Comparison of ENCODE assay signal across 20 cellular contexts in genomic region chr5:88244686-88245085, GRCh38. TPM values are rescaled to one million over a fixed set of nuclear protein-coding genes. Genes with fewer than 3 reads are reported as not detected.
A peak's percentile ranks its signal among the peaks of the same experiment; 100 is the strongest.
DNase-seq lines count a peak whose midpoint lies in the region; ATAC-seq and TF ChIP-seq lines count a peak whose summit lies in the region.
"Had no signal": no experiment of that assay in that cellular context is flagged by ENCODE, and none has a peak within 500 bp of the region (broad histone marks: within the 10 kb centered on the region; RNA-seq: fewer than 3 reads in every experiment).

No MANE protein-coding gene starts in this region.

- H4K20me1 ChIP-seq in H9 (ENCODE audit: control insufficient read depth, insufficient read depth, insufficient read length): no peaks in the 10 kb centered on the region

- H3K27me3 Mint-ChIP-seq in H9 (ENCODE audit: low read depth) (no peaks in the 10 kb centered on the region), endodermal cell (ENCODE audit: insufficient read depth) (peaks cover 1% of the 10 kb centered on the region)
- H3K27me3 Mint-ChIP-seq: CD4-positive, alpha-beta T cell; natural killer cell treated with Interleukin-12 subunit alpha and Interleukin-12 subunit beta and Interleukin-15 and Interleukin-18, amount 100 ng/mL, for 72 hours had no signal

- H3K18ac ChIP-seq in H9 (ENCODE audit: insufficient read length, low read depth, low read length): no peak overlapping the region
- H3K18ac ChIP-seq in trophoblast cell (ENCODE audit: low read length): no peak overlapping the region

- no peak overlapping the region for H3K9ac ChIP-seq in H9 (ENCODE audit: extremely low read depth, insufficient read length, low read length)
- no peak overlapping the region for H3K9ac ChIP-seq in endodermal cell (ENCODE audit: extremely low read depth, low read length, poor library complexity, severe bottlenecking)
- no peak overlapping the region for H3K9ac ChIP-seq in trophoblast cell (ENCODE audit: low read length)
- H3K9ac ChIP-seq: parathyroid adenoma had no signal

- H3K9me3 Mint-ChIP-seq in H9 (no peaks in the 10 kb centered on the region), endodermal cell (no peaks in the 10 kb centered on the region)
- H3K9me3 Mint-ChIP-seq: CD4-positive, alpha-beta T cell; natural killer cell treated with Interleukin-12 subunit alpha and Interleukin-12 subunit beta and Interleukin-15 and Interleukin-18, amount 100 ng/mL, for 72 hours had no signal

- H3K4me2 ChIP-seq in H9 (ENCODE audit: insufficient read depth, insufficient read length, low read length) (no peak overlapping the region), trophoblast cell (ENCODE audit: low read length) (no peak overlapping the region)

- no peak overlapping the region for H2BK20ac ChIP-seq in H9 (ENCODE audit: low read depth, low read length, poor library complexity, severe bottlenecking)

- H2BK120ac ChIP-seq in H9 (ENCODE audit: low read depth, low read length, poor library complexity, severe bottlenecking) (no peak overlapping the region), trophoblast cell (ENCODE audit: insufficient read depth, low read length, poor library complexity) (no peak overlapping the region)

- H2BK12ac ChIP-seq in H9 (ENCODE audit: insufficient read length, low read depth, low read length) (no peak overlapping the region), trophoblast cell (ENCODE audit: low read length) (no peak overlapping the region)

- no peak overlapping the region for H4K12ac ChIP-seq in trophoblast cell (ENCODE audit: low read depth, low read length)

- H3K4me3 Mint-ChIP-seq in H9 (no peak overlapping the region; a peak in 1 of 5 replicates), endodermal cell (no peak overlapping the region)
- H3K4me3 Mint-ChIP-seq: CD4-positive, alpha-beta T cell; natural killer cell treated with Interleukin-12 subunit alpha and Interleukin-12 subunit beta and Interleukin-15 and Interleukin-18, amount 100 ng/mL, for 72 hours had no signal

- WGBS in H9 (ENCODE audit: extremely low coverage, insufficient read length, low lambda C conversion rate): no CpG with 5 or more reads among the region's 2 CpGs
- 80 to 90% methylated on average over 1 to 2 of the region's 2 CpGs for WGBS in endodermal cell (ENCODE audit: insufficient coverage in 1 of 2, insufficient read length in 1 of 2), 2 experiments
- no CpG with 5 or more reads among the region's 2 CpGs for WGBS in trophoblast cell (ENCODE audit: extremely low coverage, insufficient coverage, insufficient read length)

- H2BK5ac ChIP-seq in H9 (ENCODE audit: insufficient read length, low read length) (no peak overlapping the region), trophoblast cell (ENCODE audit: low read depth, low read length, poor library complexity) (no peak overlapping the region)

- H3K36me3 ChIP-seq in endodermal cell (ENCODE audit: control insufficient read depth, insufficient read depth, low read length) (no peaks in the 10 kb centered on the region), trophoblast cell (ENCODE audit: control insufficient read depth in 1 of 2, insufficient read depth in 2 of 2, low read length in 2 of 2) (no peaks in the 10 kb centered on the region)
- H3K36me3 ChIP-seq: right lobe of liver, thoracic aorta had no signal

- H4K91ac ChIP-seq in H9 (ENCODE audit: insufficient read length, low read depth, low read length): no peak overlapping the region
- H4K91ac ChIP-seq in trophoblast cell (ENCODE audit: low read depth, low read length): no peak overlapping the region

- H3K4me1 ChIP-seq in H9 (ENCODE audit: insufficient read depth, low read length) (peaks cover 16% of the 10 kb centered on the region; the same call in 1 of the 2 replicates), endodermal cell (ENCODE audit: control insufficient read depth, insufficient read depth, low read length) (peaks cover 5% of the 10 kb centered on the region), trophoblast cell (ENCODE audit: control insufficient read depth in 1 of 2, insufficient read depth in 2 of 2, low read length in 2 of 2) (peaks cover 0 to 7% of the 10 kb centered on the region in 2 experiments)
- H3K4me1 ChIP-seq: SJCRH30 had no signal

- H3K23me2 ChIP-seq in H9 (ENCODE audit: insufficient read length, low read depth, low read length, poor library complexity, severe bottlenecking): no peaks in the 10 kb centered on the region

- H3K27me3 ChIP-seq in H9 (ENCODE audit: insufficient read depth, low read length) (no peaks in the 10 kb centered on the region), endodermal cell (ENCODE audit: control insufficient read depth, insufficient read depth, low read length, poor library complexity, severe bottlenecking) (no peaks in the 10 kb centered on the region), trophoblast cell (ENCODE audit: insufficient read depth, low read length) (no peaks in the 10 kb centered on the region)
- H3K27me3 ChIP-seq: esophagus muscularis mucosa, right lobe of liver, SJCRH30 had no signal

- ATAC-seq in activated CD4-positive, CD25-positive, alpha-beta regulatory T cell treated with anti-CD3 and anti-CD28 coated beads, Interleukin-2, amount 50 U/mL, for 24 hours: no peak
- ATAC-seq: natural killer cell treated with Interleukin-12 subunit alpha and Interleukin-12 subunit beta and Interleukin-15 and Interleukin-18, amount 100 ng/mL, for 72 hours had no signal

- peaks cover 70 to 76% of the 10 kb centered on the region in 2 experiments for H3K4me1 Mint-ChIP-seq in H9
- H3K4me1 Mint-ChIP-seq in endodermal cell: peaks cover 52% of the 10 kb centered on the region

- H3K23ac ChIP-seq in H9 (ENCODE audit: insufficient read length, low read depth, low read length) (no peak overlapping the region), trophoblast cell (ENCODE audit: low read length) (no peak overlapping the region)

- H4K8ac ChIP-seq in H9 (replicated peaks; ENCODE audit: insufficient read length, low read depth, low read length) (no peak overlapping the region), trophoblast cell (ENCODE audit: low read depth, low read length) (no peak overlapping the region)

- H3K4ac ChIP-seq in H9 (ENCODE audit: low read depth, low read length) (no peak overlapping the region), trophoblast cell (ENCODE audit: low read depth, low read length) (no peak overlapping the region)

- H2AFZ ChIP-seq in H9 (ENCODE audit: low read length) (no peak overlapping the region), trophoblast cell (ENCODE audit: insufficient read depth, low read length, poor library complexity) (no peak overlapping the region)
- H2AFZ ChIP-seq: parathyroid adenoma had no signal

- peaks cover 0 to 1% (median 0%) of the 10 kb centered on the region in 3 experiments; a peak in 1 of 7 replicates for H3K36me3 Mint-ChIP-seq in H9 (ENCODE audit: insufficient read depth in 1 of 3, low read depth in 3 of 3)
- no peaks in the 10 kb centered on the region for H3K36me3 Mint-ChIP-seq in endodermal cell (ENCODE audit: low read depth)

- H2AK5ac ChIP-seq in H9 (ENCODE audit: insufficient read length, low read length): no peak overlapping the region
- H2AK5ac ChIP-seq in trophoblast cell (ENCODE audit: low read length): no peak overlapping the region

- peaks cover 8% of the 10 kb centered on the region; the same call in 1 of the 2 replicates for H3K79me2 ChIP-seq in H9 (ENCODE audit: insufficient read depth, low read length)
- peaks cover 1% of the 10 kb centered on the region for H3K79me2 ChIP-seq in trophoblast cell (ENCODE audit: control insufficient read depth, insufficient read depth, low read length, poor library complexity)

- H3K56ac ChIP-seq in H9 (ENCODE audit: insufficient read length, low read depth, low read length): no peak overlapping the region

- DNase-seq in H9 (no peak), NCI-H226 (peak; percentile 59), endodermal cell (no peak), trophoblast cell (peak; percentile 26 to 95), NCI-H1092 treated with DMSO at 0.1 percent for 48 hours (lab: John Stamatoyannopoulos, UW) (no peak), H4 (ENCODE audit: low spot score) (no peak)
- DNase-seq: activated CD4-positive, alpha-beta T cell treated with anti-CD3 and anti-CD28 coated beads, Interleukin-2, amount 50 U/mL, for 4 hours; activated effector memory CD4-positive, alpha-beta T cell treated with anti-CD3 and anti-CD28 coated beads, Interleukin-2, amount 50 U/mL, for 16 hours; CD4-positive, alpha-beta T cell; central memory CD4-positive, alpha-beta T cell; midbrain; NCI-H1694; NCI-H774; right lobe of liver; SJCRH30 had no signal

- H3K27ac Mint-ChIP-seq in H9 (peak overlapping the region; percentile 11 to 98 (median 34); a peak in 6 of 7 replicates), endodermal cell (peak overlapping the region; percentile 60)
- H3K27ac Mint-ChIP-seq: CD4-positive, alpha-beta T cell; natural killer cell treated with Interleukin-12 subunit alpha and Interleukin-12 subunit beta and Interleukin-15 and Interleukin-18, amount 100 ng/mL, for 72 hours had no signal

- H4K5ac ChIP-seq in H9 (ENCODE audit: insufficient read length, low read depth, low read length): no peak overlapping the region

- no peak overlapping the region for H2BK15ac ChIP-seq in H9 (ENCODE audit: low read depth, low read length)

- H3K9me3 ChIP-seq in H9 (ENCODE audit: control insufficient read depth, low read depth, low read length) (no peaks in the 10 kb centered on the region), endodermal cell (ENCODE audit: control insufficient read depth, low read length) (no peaks in the 10 kb centered on the region), trophoblast cell (ENCODE audit: insufficient read depth, low read depth, low read length) (no peaks in the 10 kb centered on the region)
- H3K9me3 ChIP-seq: esophagus muscularis mucosa, right lobe of liver, SJCRH30, thoracic aorta had no signal

- no peak overlapping the region for H3T11ph ChIP-seq in H9 (ENCODE audit: low read length)

- H3K4me3 ChIP-seq in endodermal cell (ENCODE audit: low read length) (no peak overlapping the region), trophoblast cell (ENCODE audit: low read depth, low read length) (no peak overlapping the region)
- H3K4me3 ChIP-seq: esophagus muscularis mucosa, right lobe of liver, SJCRH30, thoracic aorta had no signal

- no peak overlapping the region for H3K14ac ChIP-seq in H9 (ENCODE audit: insufficient read depth, low read length)
- H3K14ac ChIP-seq in trophoblast cell (ENCODE audit: low read length): no peak overlapping the region

- H3K27ac ChIP-seq in H9 (ENCODE audit: insufficient read length, low read depth, low read length) (no peak overlapping the region), endodermal cell (ENCODE audit: low read depth, low read length) (no peak overlapping the region), trophoblast cell (ENCODE audit: low read depth, low read length) (no peak overlapping the region)
- H3K27ac ChIP-seq: esophagus muscularis mucosa, parathyroid adenoma, SJCRH30, thoracic aorta had no signal

- no peaks in the 10 kb centered on the region for H3K79me1 ChIP-seq in H9 (ENCODE audit: insufficient read depth, low read depth, low read length, poor library complexity, severe bottlenecking)
- H3K79me1 ChIP-seq in trophoblast cell (ENCODE audit: low read length): no peaks in the 10 kb centered on the region

- TF ChIP-seq CTCF in H9 (conservative IDR thresholded peaks at IDR 0.05): no peak
- no peak for TF ChIP-seq CTCF in endodermal cell (conservative IDR thresholded peaks at IDR 0.05)

RNA-seq across cellular contexts. Expression of gene TMEM161B, which starts 24.0 kb away (rescaled TPM):
- total RNA-seq in H9 (2021) (14.5 and 17.9 TPM in 2 replicates), endodermal cell (10 to 100 TPM; 17.2 to 18.2 TPM)
- 17.1 TPM for polyA plus RNA-seq in endodermal cell (2013, experiment 1 of 2)
- 18.1 TPM for polyA plus RNA-seq in endodermal cell (2013, experiment 2 of 2)
- 9.2 and 9.4 TPM in 2 replicates for polyA plus RNA-seq in trophoblast cell (2013)
- 10.0 and 16.5 TPM in 2 replicates for total RNA-seq in H4 (2014; rRNA removed; shearing (Covaris generic))

Comparison
In these comparisons a context has a peak if more than half of its experiments do, and no peak if none do; other contexts are left out.
1. DNase-seq: peak in NCI-H226 (single experiment) and trophoblast cell (2 of 2); none in H9 (single experiment), endodermal cell (single experiment), NCI-H1092 treated with DMSO at 0.1 percent for 48 hours (single experiment) and H4 (single experiment).